ENCODE assay signal across 17 cellular contexts in the genomic region with DNA sequence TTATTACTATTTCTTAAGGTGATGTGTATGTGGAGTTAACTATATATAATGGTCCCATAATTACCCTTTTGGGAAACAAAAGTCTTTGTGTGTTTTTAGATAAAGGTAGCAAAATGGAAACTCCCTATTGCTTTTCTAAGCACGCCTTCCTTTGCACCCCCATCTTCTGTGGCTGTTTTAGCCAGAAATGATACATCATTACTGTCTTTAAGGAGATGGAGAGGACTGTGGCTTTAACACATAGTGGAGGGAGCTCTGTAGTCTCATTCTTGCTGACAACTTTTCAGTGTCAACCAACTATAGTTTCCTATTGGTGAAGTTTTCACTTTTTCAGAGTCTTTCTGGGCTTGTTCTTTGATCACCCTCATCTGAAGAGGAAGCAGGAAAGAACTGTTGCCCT. TPM values are rescaled to one million over a fixed set of nuclear protein-coding genes. Genes with fewer than 3 reads are reported as not detected.
DNase-seq lines count a peak whose midpoint lies in the region; ATAC-seq lines count a peak whose summit lies in the region.
"Had no signal": no experiment of that assay in that cellular context is flagged by ENCODE, and none has a peak within 500 bp of the region (broad histone marks: within the 10 kb centered on the region; RNA-seq: fewer than 3 reads in every experiment).

No MANE protein-coding gene starts in this region.

- POLR2A ChIA-PET in activated CD4-positive, alpha-beta T cell treated with anti-CD3 and anti-CD28 coated beads for 36 hours (lab: Charles Lee) = no interaction called here
- POLR2A ChIA-PET in T-cell (lab: Charles Lee) = no interaction called here

- ATAC-seq in activated CD4-positive, alpha-beta T cell treated with anti-CD3 and anti-CD28 coated beads for 36 hours = peak; percentile 97
- ATAC-seq in GM18870 (IDR thresholded peaks at IDR 0.05; ENCODE audit: unreplicated experiment) = peak; percentile 55
- ATAC-seq in T-cell (replicated peaks in 1 of 4) = peak; percentile 49 to 81 (median 58)
- ATAC-seq: A549 had no signal

- H3K4me3 ChIP-seq in mucosa of stomach (ENCODE audit: low read length) = no peak overlapping the region
- H3K4me3 ChIP-seq: A549, MG63 had no signal

- H3K9ac ChIP-seq in mucosa of stomach (ENCODE audit: low read length) = peak overlapping the region; percentile 44

- H3K4me1 ChIP-seq in mucosa of stomach (ENCODE audit: control insufficient read depth, insufficient read depth, low read length) = peaks cover 29% of the 10 kb centered on the region

- H3K27me3 ChIP-seq in mucosa of stomach (ENCODE audit: control insufficient read depth, insufficient read depth, low read length) = no peaks in the 10 kb centered on the region

- CTCF ChIA-PET in activated CD4-positive, alpha-beta T cell treated with anti-CD3 and anti-CD28 coated beads for 36 hours (lab: Charles Lee) = interaction anchor here (0.6 to 5.6 kb wide), 7 partner anchors 18 to 572 kb away, joined by 3 to 90 read pairs (median 6); no protein-coding TSS in a partner anchor
- CTCF ChIA-PET in T-cell (lab: Charles Lee) = interaction anchor here (0.7 to 4.9 kb wide), 7 partner anchors 18 to 264 kb away, joined by 5 to 144 read pairs (median 7); no protein-coding TSS in a partner anchor

- no peaks in the 10 kb centered on the region for H3K9me3 Mint-ChIP-seq in activated CD4-positive, alpha-beta T cell treated with anti-CD3 and anti-CD28 coated beads for 36 hours (ENCODE audit: low read depth)
- no peaks in the 10 kb centered on the region for H3K9me3 Mint-ChIP-seq in T-cell

- H3K27ac Mint-ChIP-seq in activated CD4-positive, alpha-beta T cell treated with anti-CD3 and anti-CD28 coated beads for 36 hours = peak overlapping the region; percentile 93
- peak overlapping the region; percentile 88 to 89 for H3K27ac Mint-ChIP-seq in T-cell

- no peaks in the 10 kb centered on the region for H3K36me3 Mint-ChIP-seq in activated CD4-positive, alpha-beta T cell treated with anti-CD3 and anti-CD28 coated beads for 36 hours (ENCODE audit: low read depth)
- no peaks in the 10 kb centered on the region for H3K36me3 Mint-ChIP-seq in T-cell

- peak overlapping the region; percentile 9 for H3K4me3 Mint-ChIP-seq in activated CD4-positive, alpha-beta T cell treated with anti-CD3 and anti-CD28 coated beads for 36 hours
- H3K4me3 Mint-ChIP-seq in T-cell = peak overlapping the region in 1 of 3 donors; percentile 43

- H3K4me1 Mint-ChIP-seq in activated CD4-positive, alpha-beta T cell treated with anti-CD3 and anti-CD28 coated beads for 36 hours = peaks cover 35% of the 10 kb centered on the region
- peaks cover 35 to 38% (median 36%) of the 10 kb centered on the region in 3 donors for H3K4me1 Mint-ChIP-seq in T-cell

- H3K36me3 ChIP-seq in mucosa of stomach (ENCODE audit: control insufficient read depth, insufficient read depth, low read length) = no peaks in the 10 kb centered on the region
- H3K36me3 ChIP-seq: MG63 had no signal

- H3K27me3 Mint-ChIP-seq in activated CD4-positive, alpha-beta T cell treated with anti-CD3 and anti-CD28 coated beads for 36 hours = no peaks in the 10 kb centered on the region
- no peaks in the 10 kb centered on the region for H3K27me3 Mint-ChIP-seq in T-cell

- H3K9me3 ChIP-seq in mucosa of stomach (ENCODE audit: control insufficient read depth, low read length) = no peaks in the 10 kb centered on the region
- H3K9me3 ChIP-seq: A549, MG63 had no signal

- in situ Hi-C loops in G401 (cut with HindIII; ENCODE audit: low sequenced_read_pairs) = no loop called here

- DNase-seq in activated CD4-positive, alpha-beta T cell treated with anti-CD3 and anti-CD28 coated beads for 36 hours = peak; percentile 50
- DNase-seq in activated CD4-positive, alpha-beta T cell treated with anti-CD3 and anti-CD28 coated beads for 1 hour = no peak
- DNase-seq in T-cell (peak in 1 of 34 experiments; percentile 9), SIG-M5 treated with dmso at 0.1 percent for 504 hours (lab: John Stamatoyannopoulos, UW; ENCODE audit: unreplicated experiment) (no peak), G401 (ENCODE audit: low spot score) (no peak), mesenteric fat pad (ENCODE audit: low spot score) (no peak)
- DNase-seq: cortex of kidney; HCEC 1CT; NCI-H345; occipital lobe; RPMI8226; stimulated activated naive CD4-positive, alpha-beta T cell treated with Interleukin-2 at 50 U/mL for 16 hours had no signal

- intact Hi-C loops in activated CD4-positive, alpha-beta T cell treated with anti-CD3 and anti-CD28 coated beads for 36 hours (cut with DNase I, micrococcal nuclease) = loop anchor here (1.0 to 5.0 kb wide), 3 partner anchors 16 to 510 kb away; a partner anchor contains a TSS

RNA-seq across cellular contexts. Expression of a gene that starts 1.0 kb away (rescaled TPM):
- not detected for total RNA-seq in activated CD4-positive, alpha-beta T cell treated with anti-CD3 and anti-CD28 coated beads for 36 hours
- total RNA-seq in T-cell (not detected), mesenteric fat pad (not detected)
- total RNA-seq in G401 (2014; rRNA removed; shearing (Covaris generic)) = not detected in 2 replicates
- total RNA-seq: kidney epithelial cell, occipital lobe had no signal

RNA-seq across cellular contexts. Expression of a gene that starts 16.5 kb away (rescaled TPM):
- total RNA-seq in activated CD4-positive, alpha-beta T cell treated with anti-CD3 and anti-CD28 coated beads for 36 hours = 100 to 1,000 TPM; 115 to 165 TPM
- total RNA-seq in T-cell (100 to 1,000 TPM in 3 of 5 donors, 10 to 100 TPM in 2; 69.8 to 116 (median 106) TPM), mesenteric fat pad (109 TPM)
- 81.4 and 155 TPM in 2 replicates for total RNA-seq in G401 (2014; rRNA removed; shearing (Covaris generic))
